Comparison of ENCODE assay signal across 1 cellular context in the genomic region with DNA sequence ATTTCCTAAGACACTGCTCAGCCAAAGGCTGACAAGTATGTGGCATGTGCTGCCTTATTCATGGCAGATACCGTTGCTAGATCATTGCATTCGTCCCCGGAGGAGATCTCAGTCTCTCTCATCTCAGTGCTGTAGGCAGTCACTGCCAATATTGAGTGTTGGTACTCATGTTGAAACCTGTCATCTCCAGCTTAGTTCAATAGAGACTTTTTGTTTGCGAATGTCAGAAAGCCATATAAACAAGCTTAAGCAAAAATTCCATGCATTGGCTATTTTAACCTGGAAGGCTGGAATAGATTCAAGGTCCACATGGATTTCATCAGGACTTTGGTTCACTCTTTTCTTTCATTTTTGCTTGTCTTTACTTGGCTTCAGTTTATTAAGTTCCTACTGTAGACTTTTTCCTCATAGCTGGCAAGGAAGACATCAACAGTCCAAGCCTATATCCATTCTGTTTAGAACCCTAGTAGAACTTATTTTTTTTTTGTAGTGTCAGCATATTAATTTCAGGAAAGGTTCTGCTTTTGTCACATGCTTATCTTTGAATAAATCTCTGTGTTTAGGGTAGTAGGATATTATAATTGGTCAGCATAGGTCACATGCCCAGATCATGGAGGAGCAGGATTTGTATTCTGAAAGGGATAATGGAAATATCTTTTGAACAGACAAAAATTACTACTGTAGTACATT.
TF ChIP-seq lines count a peak whose summit lies in the region.

No MANE protein-coding gene starts in this region.

TF ChIP-seq in neural cell, 6 proteins besides CTCF, POLR2A, EP300 and RAD21:
- TF ChIP-seq TAF1 (IDR thresholded peaks at IDR 0.05; ENCODE audit: low read depth) (no peak), SMC3 (conservative IDR thresholded peaks at IDR 0.05; ENCODE audit: poor library complexity) (no peak), MXI1 (conservative IDR thresholded peaks at IDR 0.05; ENCODE audit: poor library complexity, severe bottlenecking) (peak; percentile 40), POLR2AphosphoS5 (IDR thresholded peaks at IDR 0.05) (peak; percentile 88), EZH2 (IDR thresholded peaks at IDR 0.05; ENCODE audit: borderline replicate concordance, insufficient read depth, low read length, poor library complexity, severe bottlenecking) (no peak)
- TF ChIP-seq, protein P1, sequence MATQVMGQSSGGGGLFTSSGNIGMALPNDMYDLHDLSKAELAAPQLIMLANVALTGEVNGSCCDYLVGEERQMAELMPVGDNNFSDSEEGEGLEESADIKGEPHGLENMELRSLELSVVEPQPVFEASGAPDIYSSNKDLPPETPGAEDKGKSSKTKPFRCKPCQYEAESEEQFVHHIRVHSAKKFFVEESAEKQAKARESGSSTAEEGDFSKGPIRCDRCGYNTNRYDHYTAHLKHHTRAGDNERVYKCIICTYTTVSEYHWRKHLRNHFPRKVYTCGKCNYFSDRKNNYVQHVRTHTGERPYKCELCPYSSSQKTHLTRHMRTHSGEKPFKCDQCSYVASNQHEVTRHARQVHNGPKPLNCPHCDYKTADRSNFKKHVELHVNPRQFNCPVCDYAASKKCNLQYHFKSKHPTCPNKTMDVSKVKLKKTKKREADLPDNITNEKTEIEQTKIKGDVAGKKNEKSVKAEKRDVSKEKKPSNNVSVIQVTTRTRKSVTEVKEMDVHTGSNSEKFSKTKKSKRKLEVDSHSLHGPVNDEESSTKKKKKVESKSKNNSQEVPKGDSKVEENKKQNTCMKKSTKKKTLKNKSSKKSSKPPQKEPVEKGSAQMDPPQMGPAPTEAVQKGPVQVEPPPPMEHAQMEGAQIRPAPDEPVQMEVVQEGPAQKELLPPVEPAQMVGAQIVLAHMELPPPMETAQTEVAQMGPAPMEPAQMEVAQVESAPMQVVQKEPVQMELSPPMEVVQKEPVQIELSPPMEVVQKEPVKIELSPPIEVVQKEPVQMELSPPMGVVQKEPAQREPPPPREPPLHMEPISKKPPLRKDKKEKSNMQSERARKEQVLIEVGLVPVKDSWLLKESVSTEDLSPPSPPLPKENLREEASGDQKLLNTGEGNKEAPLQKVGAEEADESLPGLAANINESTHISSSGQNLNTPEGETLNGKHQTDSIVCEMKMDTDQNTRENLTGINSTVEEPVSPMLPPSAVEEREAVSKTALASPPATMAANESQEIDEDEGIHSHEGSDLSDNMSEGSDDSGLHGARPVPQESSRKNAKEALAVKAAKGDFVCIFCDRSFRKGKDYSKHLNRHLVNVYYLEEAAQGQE (IDR thresholded peaks at IDR 0.05; ENCODE audit: borderline replicate concordance): no peak
